In the genomic region with DNA sequence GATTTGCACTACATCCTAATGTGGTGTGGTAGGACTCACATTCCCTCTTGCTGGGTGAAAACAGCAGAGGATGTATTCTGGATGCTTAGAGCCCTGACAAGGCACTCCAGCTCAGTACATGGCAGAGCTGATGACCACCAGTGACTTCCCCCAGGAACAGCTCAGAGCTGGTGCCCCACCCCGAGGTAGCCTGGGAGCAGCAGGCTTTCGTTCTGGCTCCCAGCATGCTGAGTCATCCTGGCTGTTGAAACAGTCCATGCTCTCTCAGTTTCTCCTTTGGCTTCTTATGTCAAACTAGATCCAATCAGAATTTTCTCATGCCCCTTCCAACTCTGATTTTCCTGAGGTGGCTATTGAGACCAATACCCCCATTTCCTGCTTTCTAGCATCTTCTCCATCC, we compare ENCODE assay signal across 1 cellular context.
TF ChIP-seq lines count a peak whose summit lies in the region.

No MANE protein-coding gene starts in this region.

TF ChIP-seq in H1, 55 proteins besides CTCF, POLR2A, EP300 and RAD21:
- TF ChIP-seq CBX5 (IDR thresholded peaks at IDR 0.05; ENCODE audit: low read depth, low read length) (no peak), FOSL1 (IDR thresholded peaks at IDR 0.05; ENCODE audit: insufficient read depth, low read depth, low read length) (no peak), CHD1 (IDR thresholded peaks at IDR 0.05; ENCODE audit: low read depth, low read length) (no peak), RBBP5 (IDR thresholded peaks at IDR 0.05; ENCODE audit: borderline replicate concordance, low read depth, low read length) (no peak), MAFK (IDR thresholded peaks at IDR 0.05; ENCODE audit: low read depth, low read length) (no peak), SIX5 (IDR thresholded peaks at IDR 0.05; ENCODE audit: low read depth, low read length) (no peak), MAX (IDR thresholded peaks at IDR 0.05) (no peak), KDM1A (IDR thresholded peaks at IDR 0.05; ENCODE audit: borderline replicate concordance, low read length) (no peak), JUND (IDR thresholded peaks at IDR 0.05; ENCODE audit: low read length) (no peak), KDM4A (IDR thresholded peaks at IDR 0.05; ENCODE audit: low read depth, low read length, severe bottlenecking) (no peak)
